In the genomic region with DNA sequence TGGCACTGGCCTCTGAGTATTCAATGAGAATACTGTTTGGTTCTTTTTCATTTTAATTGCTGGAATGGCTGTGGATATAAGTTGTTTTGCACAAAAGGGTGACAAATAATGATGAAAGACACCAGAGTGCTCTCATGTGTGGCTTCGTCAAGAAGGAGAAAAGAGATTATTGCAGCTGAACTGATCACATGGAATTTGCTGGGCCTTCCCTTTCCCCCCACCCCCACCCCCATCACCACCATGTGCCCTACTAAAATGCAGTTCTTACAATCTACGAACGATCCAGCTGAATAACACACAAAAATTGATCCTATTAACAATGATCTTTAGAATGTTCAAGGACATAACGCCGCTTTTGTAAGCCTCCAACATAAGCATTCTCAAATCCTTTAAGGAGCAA, we compare ENCODE assay signal across 15 cellular contexts.
DNase-seq lines count a peak whose midpoint lies in the region; ATAC-seq and TF ChIP-seq lines count a peak whose summit lies in the region.
"Had no signal": no experiment of that assay in that cellular context is flagged by ENCODE, and none has a peak within 500 bp of the region (broad histone marks: within the 10 kb centered on the region; RNA-seq: fewer than 3 reads in every experiment).

No MANE protein-coding gene starts in this region.

- H3K4me3 ChIP-seq in HUES48 (ENCODE audit: low read depth, low read length) (no peak overlapping the region), ectodermal cell (ENCODE audit: insufficient read depth, low read depth, low read length) (no peak overlapping the region)
- H3K4me3 ChIP-seq: BLaER1, HAP-1 had no signal

- H3K9me3 ChIP-seq in HUES48 (ENCODE audit: control insufficient read depth, insufficient read depth, low read length) (no peaks in the 10 kb centered on the region), ectodermal cell (ENCODE audit: control insufficient read depth, low read length) (no peaks in the 10 kb centered on the region)
- H3K9me3 ChIP-seq: BLaER1, Caco-2, HAP-1 had no signal

- no peaks in the 10 kb centered on the region for H3K36me3 Mint-ChIP-seq in neural crest cell (ENCODE audit: low read depth)
- H3K36me3 Mint-ChIP-seq: CD8-positive, alpha-beta memory T cell had no signal

- H3K27ac Mint-ChIP-seq in neural crest cell (ENCODE audit: unreplicated experiment): peak overlapping the region; percentile 88
- H3K27ac Mint-ChIP-seq: CD8-positive, alpha-beta memory T cell had no signal

- H3K4me3 Mint-ChIP-seq in neural crest cell: peak overlapping the region; percentile 79
- H3K4me3 Mint-ChIP-seq: CD8-positive, alpha-beta memory T cell had no signal

- intact Hi-C loops in left cardiac atrium (cut with DNase I): no loop called here

- no peaks in the 10 kb centered on the region for H3K9me3 Mint-ChIP-seq in neural crest cell

- WGBS in ectodermal cell, 2 experiments: 64 to 73% methylated on average over 5 of the region's 5 CpGs

- H3K36me3 ChIP-seq in HUES48 (ENCODE audit: control insufficient read depth, insufficient read depth, low read length) (no peaks in the 10 kb centered on the region), ectodermal cell (ENCODE audit: control insufficient read depth, insufficient read depth, low read length) (no peaks in the 10 kb centered on the region)
- H3K36me3 ChIP-seq: BLaER1, HAP-1 had no signal

- no peak for DNase-seq in neural crest cell (ENCODE audit: low read depth, low spot score)
- no peak for DNase-seq in substantia nigra (lab: John Stamatoyannopoulos, UW)
- DNase-seq in left cardiac atrium: no peak
- no peak for DNase-seq in GM20000 (ENCODE audit: low spot score)
- no peak for DNase-seq in activated naive CD4-positive, alpha-beta T cell treated with Interleukin-2 at 50 U/mL for 16 hours
- DNase-seq: 8988T; AML-193; Caco-2; CD8-positive, alpha-beta memory T cell; DND-41; GDM1 had no signal

- H3K4me1 Mint-ChIP-seq in neural crest cell: peaks cover 90% of the 10 kb centered on the region
- H3K4me1 Mint-ChIP-seq: CD8-positive, alpha-beta memory T cell had no signal

- H3K27me3 ChIP-seq in HUES48 (ENCODE audit: control insufficient read depth, insufficient read depth, low read length) (no peaks in the 10 kb centered on the region), ectodermal cell (ENCODE audit: control insufficient read depth, insufficient read depth, low read length, poor library complexity, severe bottlenecking) (no peaks in the 10 kb centered on the region)
- H3K27me3 ChIP-seq: BLaER1 had no signal

- H3K4me1 ChIP-seq in HUES48 (ENCODE audit: control insufficient read depth, insufficient read depth, low read length) (peaks cover 80% of the 10 kb centered on the region), ectodermal cell (ENCODE audit: control insufficient read depth, insufficient read depth, low read length) (peaks cover 79% of the 10 kb centered on the region)
- H3K4me1 ChIP-seq: BLaER1 had no signal

- H3K9ac ChIP-seq in HUES48 (ENCODE audit: low read depth, low read length): no peak overlapping the region
- H3K9ac ChIP-seq: BLaER1 had no signal

- no peak for ATAC-seq in left cardiac atrium

- H3K27ac ChIP-seq in HUES48 (ENCODE audit: low read depth, low read length) (peak overlapping the region; percentile 16), ectodermal cell (ENCODE audit: insufficient read depth, low read depth, low read length, poor library complexity, severe bottlenecking) (peak overlapping the region; percentile 63), substantia nigra (ENCODE audit: low read depth, low read length, poor library complexity, severe bottlenecking) (peak overlapping the region; percentile 59)
- H3K27ac ChIP-seq: BLaER1 had no signal

- TF ChIP-seq CTCF in neural crest cell (conservative IDR thresholded peaks at IDR 0.05) (no peak), GM20000 (IDR thresholded peaks at IDR 0.05; ENCODE audit: extremely low read depth, missing control alignments) (no peak)

- no peaks in the 10 kb centered on the region for H3K27me3 Mint-ChIP-seq in neural crest cell (ENCODE audit: low read depth)
- H3K27me3 Mint-ChIP-seq: CD8-positive, alpha-beta memory T cell had no signal
